In genomic region chr5:126777974-126778674, GRCh38 we compare ENCODE assay signal across 8 cellular contexts. TPM values are rescaled to one million over a fixed set of nuclear protein-coding genes. Genes with fewer than 3 reads are reported as not detected.
DNase-seq lines count a peak whose midpoint lies in the region; TF ChIP-seq lines count a peak whose summit lies in the region.

No MANE protein-coding gene starts in this region.

- H3K9ac ChIP-seq in Loucy (ENCODE audit: low read depth, low read length, poor library complexity, severe bottlenecking): peak overlapping the region; percentile 100

- peak overlapping the region; percentile 100 for H3K4me3 ChIP-seq in H7 (ENCODE audit: insufficient read depth, low read depth, low read length)
- peak overlapping the region; percentile 96 for H3K4me3 ChIP-seq in Loucy (ENCODE audit: low read length, poor library complexity, severe bottlenecking)
- peak overlapping the region; percentile 71 to 95 (median 78) for H3K4me3 ChIP-seq in stomach

- H4K20me1 ChIP-seq in Loucy (ENCODE audit: insufficient read depth, low read length, poor library complexity, severe bottlenecking): peaks cover 38% of the 10 kb centered on the region

- H3K27ac Mint-ChIP-seq in neural crest cell (ENCODE audit: unreplicated experiment): peak overlapping the region; percentile 100

- DNase-seq in ELR (ENCODE audit: low read depth): peak; percentile 98
- peak; percentile 93 for DNase-seq in H7
- DNase-seq in activated effector memory CD4-positive, alpha-beta T cell treated with anti-CD3 and anti-CD28 coated beads, Interleukin-2, amount 50 U/mL, for 16 hours: peak; percentile 97
- DNase-seq in fibroblast of the conjunctiva (ENCODE audit: low read depth): peak; percentile 92
- DNase-seq in neural crest cell (ENCODE audit: low read depth, low spot score): peak; percentile 88
- peak; percentile 82 for DNase-seq in stomach

- H3K9me3 Mint-ChIP-seq in neural crest cell: no peaks in the 10 kb centered on the region

- intact Hi-C loops in stomach (cut with DNase I; ENCODE audit: low total_unique reads): no loop called here

- H3K9me3 ChIP-seq in Loucy (ENCODE audit: insufficient read depth, low read depth, low read length) (no peaks in the 10 kb centered on the region), stomach (no peaks in the 10 kb centered on the region)

- peaks cover 5% of the 10 kb centered on the region for H3K27me3 Mint-ChIP-seq in neural crest cell (ENCODE audit: low read depth)

- no peak for TF ChIP-seq EP300 in stomach (IDR thresholded peaks at IDR 0.05)

- TF ChIP-seq POLR2A in Raji (IDR thresholded peaks at IDR 0.05; ENCODE audit: insufficient read depth, low read depth, low read length) (peak; percentile 65), stomach (IDR thresholded peaks at IDR 0.05) (no peak)

- no peaks in the 10 kb centered on the region for H3F3A ChIP-seq in Loucy (ENCODE audit: low read depth)

- no peak overlapping the region for H2AFZ ChIP-seq in Loucy (ENCODE audit: low read length)

- H3K27me3 ChIP-seq in H7 (ENCODE audit: control insufficient read depth, insufficient read depth, low read length) (no peaks in the 10 kb centered on the region), Loucy (ENCODE audit: insufficient read depth, low read length, poor library complexity, severe bottlenecking) (peaks cover 8% of the 10 kb centered on the region), stomach (no peaks in the 10 kb centered on the region)

- TF ChIP-seq CTCF in Loucy (conservative IDR thresholded peaks at IDR 0.05; ENCODE audit: low read length): no peak
- no peak for TF ChIP-seq CTCF in neural crest cell (conservative IDR thresholded peaks at IDR 0.05)
- no peak for TF ChIP-seq CTCF in stomach (IDR thresholded peaks at IDR 0.05)

- H3K4me1 ChIP-seq in Loucy (ENCODE audit: insufficient read depth, low read length, poor library complexity, severe bottlenecking) (peaks cover 13% of the 10 kb centered on the region), stomach (peaks cover 6 to 40% (median 36%) of the 10 kb centered on the region in 4 donors)

- H3K36me3 ChIP-seq in H7 (replicated peaks; ENCODE audit: control insufficient read depth, insufficient read depth, low read length) (no peaks in the 10 kb centered on the region), Loucy (ENCODE audit: insufficient read depth, low read length) (no peaks in the 10 kb centered on the region), stomach (no peaks in the 10 kb centered on the region)

- H3K4me2 ChIP-seq in Loucy (ENCODE audit: low read depth, low read length, poor library complexity, severe bottlenecking): peak overlapping the region; percentile 85

- H3K27ac ChIP-seq in stomach: peak overlapping the region; percentile 92 to 97 (median 97)

- peaks cover 32% of the 10 kb centered on the region for H3K4me1 Mint-ChIP-seq in neural crest cell

- WGBS in stomach, 5 donors: 0% methylated on average over 15 to 66 of the region's 66 CpGs

- H3K4me3 Mint-ChIP-seq in neural crest cell: peak overlapping the region; percentile 98

- peaks cover 69% of the 10 kb centered on the region for H3K79me2 ChIP-seq in Loucy (ENCODE audit: insufficient read depth, low read length)

- peaks cover 18% of the 10 kb centered on the region for H3K36me3 Mint-ChIP-seq in neural crest cell (ENCODE audit: low read depth)

- H3K9me2 ChIP-seq in Loucy (replicated peaks; ENCODE audit: low read depth, low read length): no peaks in the 10 kb centered on the region

RNA-seq across cellular contexts. Expression of gene LMNB1, which starts 1.2 kb away (rescaled TPM):
- total RNA-seq in H7 (2014; rRNA removed; shearing (Covaris generic)): 171 and 174 TPM in 2 replicates
- total RNA-seq in neural crest cell (359 and 362 TPM in 2 replicates), stomach (100 to 1,000 TPM in 1 of 5 donors, 10 to 100 TPM in 3, 1 to 10 TPM in 1; 7.6 to 167 (median 27.4) TPM)
- 1 to 10 TPM; 7.7 to 8.7 (median 8.5) TPM for polyA plus RNA-seq in stomach

Comparison
In these comparisons a context has a peak if more than half of its experiments do, and no peak if none do; other contexts are left out.
1. Peak in every context shown above with its lines: DNase-seq, H3K4me3 ChIP-seq and H3K27ac ChIP-seq.